ENCODE assay signal across 10 cellular contexts in the genomic region with DNA sequence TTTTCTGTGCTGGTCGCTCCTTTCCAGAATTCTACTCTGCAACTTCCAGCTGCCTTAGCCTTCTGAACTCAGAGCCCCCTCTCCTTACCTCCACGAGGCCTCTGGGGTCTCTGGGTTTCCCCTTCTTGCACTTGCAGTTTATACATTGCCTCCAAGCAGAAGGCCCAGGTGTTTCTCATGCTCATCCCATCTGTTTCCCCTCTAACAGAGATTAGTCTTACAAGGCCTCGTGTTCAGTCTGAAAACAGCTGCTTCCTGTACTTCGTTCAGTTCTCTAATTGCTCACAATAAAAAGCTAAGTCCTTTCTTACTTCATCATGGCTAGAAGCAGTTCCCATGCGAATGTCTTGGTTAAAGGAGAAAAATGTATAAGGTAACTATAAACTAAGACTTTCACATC.
DNase-seq lines count a peak whose midpoint lies in the region; ATAC-seq and TF ChIP-seq lines count a peak whose summit lies in the region.
"Had no signal": no experiment of that assay in that cellular context is flagged by ENCODE, and none has a peak within 500 bp of the region (broad histone marks: within the 10 kb centered on the region; RNA-seq: fewer than 3 reads in every experiment).

No MANE protein-coding gene starts in this region.

- H2BK5ac ChIP-seq in IMR-90 (ENCODE audit: low read depth, low read length, poor library complexity, severe bottlenecking), result no peak overlapping the region

- no peak for TF ChIP-seq POLR2A in IMR-90 (IDR thresholded peaks at IDR 0.05; ENCODE audit: low read depth, low read length)

- intact Hi-C loops in IMR-90 (cut with micrococcal nuclease), result no loop called here

- H3K18ac ChIP-seq in IMR-90 (ENCODE audit: low read depth, low read length), result no peak overlapping the region

- H3K56ac ChIP-seq in IMR-90 (ENCODE audit: extremely low read depth, insufficient read depth, low read length), result no peak overlapping the region

- no peak overlapping the region for H2BK20ac ChIP-seq in IMR-90 (ENCODE audit: low read depth, low read length)

- no peak overlapping the region for H3K23ac ChIP-seq in IMR-90 (ENCODE audit: low read depth, low read length)

- DNase-seq in BJ (ENCODE audit: low read depth) (peak; percentile 59), IMR-90 (peak; percentile 68), foreskin keratinocyte (no peak)
- no peak for DNase-seq in effector memory CD8-positive, alpha-beta T cell
- DNase-seq in activated naive CD8-positive, alpha-beta T cell treated with anti-CD3 and anti-CD28 coated beads for 36 hours, result no peak
- DNase-seq: BE2C, psoas muscle had no signal

- no peak overlapping the region for H2AK5ac ChIP-seq in IMR-90 (ENCODE audit: low read depth, low read length)

- TF ChIP-seq CTCF in BJ (IDR thresholded peaks at IDR 0.05; ENCODE audit: insufficient read depth, low read depth, low read length) (no peak), IMR-90 (conservative IDR thresholded peaks at IDR 0.05; ENCODE audit: low read depth, low read length) (no peak), foreskin keratinocyte (conservative IDR thresholded peaks at IDR 0.05) (no peak)

- H2AK9ac ChIP-seq in IMR-90 (replicated peaks; ENCODE audit: low read depth, low read length, poor library complexity), result no peak overlapping the region

- H3K4me3 ChIP-seq in BJ (ENCODE audit: low read depth, low read length) (no peak overlapping the region), IMR-90 (ENCODE audit: insufficient read depth, low read depth, low read length) (no peak overlapping the region)
- H3K4me3 ChIP-seq: psoas muscle had no signal

- no peaks in the 10 kb centered on the region for H3K9me3 Mint-ChIP-seq in effector memory CD8-positive, alpha-beta T cell
- no peaks in the 10 kb centered on the region for H3K9me3 Mint-ChIP-seq in activated T-helper 17 cell treated with anti-CD3 and anti-CD28 coated beads, Interleukin-2, amount 50 U/mL, for 72 hours
- H3K9me3 Mint-ChIP-seq in activated naive CD8-positive, alpha-beta T cell treated with anti-CD3 and anti-CD28 coated beads for 36 hours, result no peaks in the 10 kb centered on the region

- H2BK120ac ChIP-seq in IMR-90 (ENCODE audit: low read depth, low read length), result no peak overlapping the region

- H3K4me2 ChIP-seq in IMR-90 (ENCODE audit: low read depth, low read length), result no peak overlapping the region

- dilution Hi-C loops in IMR-90 (cut with HindIII; ENCODE audit: low sequenced_read_pairs, unreplicated experiment), result no loop called here

- BruUV-seq in IMR-90 (replicated peaks; lab: Mats Ljungman, UMichigan), result no TSS peak

- no peak overlapping the region for H2AFZ ChIP-seq in IMR-90 (replicated peaks; ENCODE audit: low read length, poor library complexity)

- H4K5ac ChIP-seq in IMR-90 (ENCODE audit: low read depth, low read length), result no peak overlapping the region; the same call in 1 of the 2 replicates

- no peaks in the 10 kb centered on the region for H3K27me3 Mint-ChIP-seq in effector memory CD8-positive, alpha-beta T cell
- H3K27me3 Mint-ChIP-seq in activated T-helper 17 cell treated with anti-CD3 and anti-CD28 coated beads, Interleukin-2, amount 50 U/mL, for 72 hours, result no peaks in the 10 kb centered on the region
- no peaks in the 10 kb centered on the region for H3K27me3 Mint-ChIP-seq in activated naive CD8-positive, alpha-beta T cell treated with anti-CD3 and anti-CD28 coated beads for 36 hours

- H3K14ac ChIP-seq in IMR-90 (replicated peaks; ENCODE audit: low read depth, low read length), result no peak overlapping the region

- peaks cover 1 to 6% of the 10 kb centered on the region in 2 donors for H3K4me1 Mint-ChIP-seq in effector memory CD8-positive, alpha-beta T cell (ENCODE audit: low read depth in 2 of 2)
- H3K4me1 Mint-ChIP-seq in activated T-helper 17 cell treated with anti-CD3 and anti-CD28 coated beads, Interleukin-2, amount 50 U/mL, for 72 hours, result no peaks in the 10 kb centered on the region
- H3K4me1 Mint-ChIP-seq in activated naive CD8-positive, alpha-beta T cell treated with anti-CD3 and anti-CD28 coated beads for 36 hours, result peaks cover 13% of the 10 kb centered on the region

- 0 out of 2 replicates have a peak, but pooled peaks cover 6% of the 10 kb centered on the region for H4K20me1 ChIP-seq in IMR-90 (ENCODE audit: insufficient read depth, low read length)

- no peaks in the 10 kb centered on the region for H3K36me3 Mint-ChIP-seq in effector memory CD8-positive, alpha-beta T cell (ENCODE audit: insufficient read depth)
- no peaks in the 10 kb centered on the region for H3K36me3 Mint-ChIP-seq in activated T-helper 17 cell treated with anti-CD3 and anti-CD28 coated beads, Interleukin-2, amount 50 U/mL, for 72 hours (ENCODE audit: low read depth)
- H3K36me3 Mint-ChIP-seq in activated naive CD8-positive, alpha-beta T cell treated with anti-CD3 and anti-CD28 coated beads for 36 hours, result peaks cover 7% of the 10 kb centered on the region

- H3K79me1 ChIP-seq in IMR-90 (ENCODE audit: low read depth in 1 of 2, low read length in 2 of 2), result peaks cover 27 to 36% of the 10 kb centered on the region in 2 experiments

- H3K9me1 ChIP-seq in IMR-90 (ENCODE audit: insufficient read depth, low read length), result no peaks in the 10 kb centered on the region

- no peak overlapping the region for H4K91ac ChIP-seq in IMR-90 (ENCODE audit: insufficient read depth, low read depth, low read length)

- H4K8ac ChIP-seq in IMR-90 (ENCODE audit: low read depth in 2 of 2, low read length in 2 of 2), result 0 out of 4 replicates have a peak overlapping the region, but pooled peaks of 1 of the 2 experiments have one; percentile 2

- no peak overlapping the region for H3K27ac Mint-ChIP-seq in effector memory CD8-positive, alpha-beta T cell
- no peak overlapping the region for H3K27ac Mint-ChIP-seq in activated T-helper 17 cell treated with anti-CD3 and anti-CD28 coated beads, Interleukin-2, amount 50 U/mL, for 72 hours
- H3K27ac Mint-ChIP-seq in activated naive CD8-positive, alpha-beta T cell treated with anti-CD3 and anti-CD28 coated beads for 36 hours, result no peak overlapping the region

- CTCF ChIA-PET in BJ (lab: Yijun Ruan, JAX), result interaction anchor here (1.1 kb wide), 1 partner anchor 26 kb away, joined by 3 read pairs; no protein-coding TSS in a partner anchor
- CTCF ChIA-PET in IMR-90 (lab: Yijun Ruan, JAX), result no interaction called here

- H3K4me1 ChIP-seq in IMR-90 (ENCODE audit: control insufficient read depth, insufficient read depth, low read length) (peaks cover 2% of the 10 kb centered on the region; the same call in 1 of the 2 replicates), foreskin keratinocyte (no peaks in the 10 kb centered on the region)
- H3K4me1 ChIP-seq: BE2C, psoas muscle had no signal

- no peak overlapping the region for H3K4ac ChIP-seq in IMR-90 (ENCODE audit: low read depth, low read length)

- in situ Hi-C loops in IMR-90 (cut with MboI; ENCODE audit: low sequenced_read_pairs), result no loop called here

- no peak overlapping the region for H3K9ac ChIP-seq in IMR-90 (ENCODE audit: low read depth, low read length)

- 63% methylated on average over 2 of the region's 5 CpGs; no CpG with 5 or more reads in 1 of the 2 experiments for WGBS in IMR-90 (ENCODE audit: extremely low coverage in 2 of 2, insufficient read length in 1 of 2), 2 experiments

- H3K27ac ChIP-seq in IMR-90 (ENCODE audit: insufficient read depth, low read length) (no peak overlapping the region), foreskin keratinocyte (no peak overlapping the region)
- H3K27ac ChIP-seq: psoas muscle had no signal

- no peak overlapping the region for H3K4me3 Mint-ChIP-seq in effector memory CD8-positive, alpha-beta T cell
- H3K4me3 Mint-ChIP-seq in activated T-helper 17 cell treated with anti-CD3 and anti-CD28 coated beads, Interleukin-2, amount 50 U/mL, for 72 hours, result no peak overlapping the region
- H3K4me3 Mint-ChIP-seq in activated naive CD8-positive, alpha-beta T cell treated with anti-CD3 and anti-CD28 coated beads for 36 hours, result no peak overlapping the region

- no peaks in the 10 kb centered on the region for H3K9me3 ChIP-seq in IMR-90 (ENCODE audit: control insufficient read depth, insufficient read depth, low read length)
- H3K9me3 ChIP-seq: BE2C, psoas muscle had no signal

- no peak for TF ChIP-seq RAD21 in IMR-90 (IDR thresholded peaks at IDR 0.05; ENCODE audit: low read length)

- ATAC-seq in GM21390 (IDR thresholded peaks at IDR 0.05; ENCODE audit: unreplicated experiment) (peak; percentile 63), IMR-90 (ENCODE audit: low read depth) (no peak), HG02981 (IDR thresholded peaks at IDR 0.05; ENCODE audit: unreplicated experiment) (no peak), foreskin keratinocyte (no peak)
- peak; percentile 29 for ATAC-seq in effector memory CD8-positive, alpha-beta T cell (replicated peaks)
- ATAC-seq in activated T-helper 17 cell treated with anti-CD3 and anti-CD28 coated beads, Interleukin-2, amount 50 U/mL, for 72 hours (replicated peaks), result no peak
- ATAC-seq: psoas muscle had no signal

- H3K27me3 ChIP-seq in BJ (ENCODE audit: control insufficient read depth, insufficient read depth, low read length) (no peaks in the 10 kb centered on the region), IMR-90 (ENCODE audit: control insufficient read depth, insufficient read depth, low read length) (no peaks in the 10 kb centered on the region), foreskin keratinocyte (no peaks in the 10 kb centered on the region)
- H3K27me3 ChIP-seq: BE2C had no signal

- H3K36me3 ChIP-seq in BJ (ENCODE audit: control insufficient read depth, insufficient read depth, low read length), result no peaks in the 10 kb centered on the region
- H3K36me3 ChIP-seq in IMR-90 (ENCODE audit: control insufficient read depth, insufficient read depth, low read length), result no peaks in the 10 kb centered on the region

- POLR2A ChIA-PET in BJ (lab: Charles Lee) (interaction anchor here (0.7 kb wide), 1 partner anchor 41 kb away, joined by 3 read pairs; no protein-coding TSS in a partner anchor), IMR-90 (lab: Charles Lee; ENCODE audit: unreplicated experiment) (no interaction called here)

- H2BK15ac ChIP-seq in IMR-90 (ENCODE audit: low read depth, low read length), result no peak overlapping the region

TF ChIP-seq in IMR-90, 13 proteins besides CTCF, POLR2A, EP300 and RAD21 (continues in another document):
- TF ChIP-seq, protein P1, sequence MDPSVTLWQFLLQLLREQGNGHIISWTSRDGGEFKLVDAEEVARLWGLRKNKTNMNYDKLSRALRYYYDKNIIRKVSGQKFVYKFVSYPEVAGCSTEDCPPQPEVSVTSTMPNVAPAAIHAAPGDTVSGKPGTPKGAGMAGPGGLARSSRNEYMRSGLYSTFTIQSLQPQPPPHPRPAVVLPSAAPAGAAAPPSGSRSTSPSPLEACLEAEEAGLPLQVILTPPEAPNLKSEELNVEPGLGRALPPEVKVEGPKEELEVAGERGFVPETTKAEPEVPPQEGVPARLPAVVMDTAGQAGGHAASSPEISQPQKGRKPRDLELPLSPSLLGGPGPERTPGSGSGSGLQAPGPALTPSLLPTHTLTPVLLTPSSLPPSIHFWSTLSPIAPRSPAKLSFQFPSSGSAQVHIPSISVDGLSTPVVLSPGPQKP (IDR thresholded peaks at IDR 0.05; ENCODE audit: borderline replicate concordance, low read depth, low read length), result no peak
- no peak for TF ChIP-seq SMC3 (IDR thresholded peaks at IDR 0.05; ENCODE audit: low read depth, low read length)
- TF ChIP-seq MXI1 (IDR thresholded peaks at IDR 0.05; ENCODE audit: borderline replicate concordance, low read depth, low read length), result no peak

Comparison
In these comparisons a context has a peak if more than half of its experiments do, and no peak if none do; other contexts are left out.
1. DNase-seq: peak in BJ (single experiment) and IMR-90 (single experiment); none in effector memory CD8-positive, alpha-beta T cell (0 of 3), activated naive CD8-positive, alpha-beta T cell treated with anti-CD3 and anti-CD28 coated beads for 36 hours (single experiment) and foreskin keratinocyte (0 of 2).
2. ATAC-seq: peak in GM21390 (single experiment) and effector memory CD8-positive, alpha-beta T cell (single experiment); none in IMR-90 (single experiment), activated T-helper 17 cell treated with anti-CD3 and anti-CD28 coated beads, Interleukin-2, amount 50 U/mL, for 72 hours (single experiment), HG02981 (single experiment) and foreskin keratinocyte (single experiment).